In genomic region chr11:442611-443081, GRCh38 we compare ENCODE assay signal across 1 cellular context.
TF ChIP-seq lines count a peak whose summit lies in the region.

No MANE protein-coding gene starts in this region.

TF ChIP-seq in K562, 482 proteins besides CTCF, POLR2A, EP300 and RAD21:
- TF ChIP-seq ZNF232 (CRISPR knock-in tag; IDR thresholded peaks at IDR 0.05): no peak
- TF ChIP-seq ARID1B (IDR thresholded peaks at IDR 0.05): no peak
- no peak for TF ChIP-seq SRF (CRISPR knock-in tag; IDR thresholded peaks at IDR 0.05)
- no peak for TF ChIP-seq PKNOX1 (IDR thresholded peaks at IDR 0.05)
- no peak for TF ChIP-seq ZNF668 (CRISPR knock-in tag; IDR thresholded peaks at IDR 0.05)
- no peak for TF ChIP-seq PYGO2 (tag; IDR thresholded peaks at IDR 0.05)
- no peak for TF ChIP-seq NCOR1 (IDR thresholded peaks at IDR 0.05)
- TF ChIP-seq ZNF609 (CRISPR knock-in tag; IDR thresholded peaks at IDR 0.05; ENCODE audit: borderline replicate concordance): no peak
- TF ChIP-seq NR3C1 (CRISPR knock-in tag; IDR thresholded peaks at IDR 0.05): no peak
- TF ChIP-seq ZNF644 (tag; IDR thresholded peaks at IDR 0.05; ENCODE audit: low read depth): no peak
- no peak for TF ChIP-seq ARID2 (IDR thresholded peaks at IDR 0.05)
- TF ChIP-seq ZNF77 (CRISPR knock-in tag; IDR thresholded peaks at IDR 0.05): no peak
